In the genomic region with DNA sequence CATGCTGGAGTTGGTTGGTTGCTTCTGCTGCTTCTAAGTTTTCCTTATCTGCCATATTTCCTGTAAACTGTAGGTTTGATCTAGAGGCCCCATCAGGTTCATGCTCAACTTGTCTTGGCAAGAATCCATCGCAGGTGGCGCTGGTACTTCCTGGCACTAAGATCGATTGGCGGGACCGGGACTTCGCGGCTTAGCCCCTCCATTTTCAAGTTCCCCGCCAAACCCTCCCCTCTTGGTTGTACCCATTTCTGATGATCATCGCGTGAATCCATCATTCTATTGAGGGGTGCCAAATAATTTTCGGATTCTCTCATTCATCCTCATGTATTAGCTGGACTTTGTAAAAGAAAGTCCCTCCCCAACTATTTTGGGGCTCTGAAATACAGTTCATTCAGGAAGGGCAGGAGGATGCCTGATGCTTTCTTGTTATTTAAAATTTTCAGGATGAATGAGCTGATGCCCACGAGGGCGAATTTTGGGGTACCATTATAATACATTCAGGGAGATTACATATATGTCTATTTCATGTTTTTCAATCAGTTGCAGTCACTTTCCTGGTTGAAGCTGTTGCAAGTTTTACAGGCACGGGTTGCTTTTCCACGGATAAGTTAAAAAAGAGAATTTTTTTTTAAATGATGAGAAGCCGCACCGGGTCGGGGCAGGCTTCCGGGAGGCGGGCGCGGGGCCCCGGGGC, we compare ENCODE assay signal across 8 cellular contexts. TPM values are rescaled to one million over a fixed set of nuclear protein-coding genes. Genes with fewer than 3 reads are reported as not detected.
DNase-seq lines count a peak whose midpoint lies in the region; ATAC-seq and TF ChIP-seq lines count a peak whose summit lies in the region.

No MANE protein-coding gene starts in this region.

- peaks cover 37 to 49% (median 44%) of the 10 kb centered on the region in 10 experiments for H3K4me1 ChIP-seq in BLaER1 treated with 17β-estradiol and CSF1 and Interleukin-3, amounts not matched to agents 10 nM and 100 nM
- peaks cover 0 to 20% (median 17%) of the 10 kb centered on the region in 4 donors for H3K4me1 ChIP-seq in tibial artery

- peak overlapping the region; percentile 82 for H3K4me3 Mint-ChIP-seq in osteocyte (ENCODE audit: unreplicated experiment)

- peak overlapping the region; percentile 70 to 91 (median 84) for H3K9ac ChIP-seq in BLaER1 treated with 17β-estradiol and CSF1 and Interleukin-3, amounts not matched to agents 10 nM and 100 nM

- H3K9me3 ChIP-seq in BLaER1 treated with 17β-estradiol and CSF1 and Interleukin-3, amounts not matched to agents 10 nM and 100 nM (replicated peaks in 1 of 11), result peaks cover 0 to 4% (median 0%) of the 10 kb centered on the region in 11 experiments; a peak in 1 of 22 replicates
- H3K9me3 ChIP-seq in tibial artery, result no peaks in the 10 kb centered on the region

- H3K27me3 Mint-ChIP-seq in osteocyte (ENCODE audit: unreplicated experiment), result no peaks in the 10 kb centered on the region

- no peaks in the 10 kb centered on the region for H3K36me3 Mint-ChIP-seq in osteocyte (ENCODE audit: unreplicated experiment)

- H3K4me3 ChIP-seq in BLaER1 treated with 17β-estradiol and CSF1 and Interleukin-3, amounts not matched to agents 10 nM and 100 nM, result peak overlapping the region; percentile 74 to 92 (median 83)
- H3K4me3 ChIP-seq in tibial artery, result peak overlapping the region; percentile 63 to 68

- H3K27ac Mint-ChIP-seq in osteocyte (ENCODE audit: unreplicated experiment), result peak overlapping the region; percentile 35

- H4K20me1 ChIP-seq in BLaER1 treated with 17β-estradiol and CSF1 and Interleukin-3, amounts not matched to agents 10 nM and 100 nM, result peaks cover 0 to 40% (median 26%) of the 10 kb centered on the region in 11 experiments; a peak in 14 of 22 replicates

- peak overlapping the region; percentile 79 to 99 (median 92) for H3K4me2 ChIP-seq in BLaER1 treated with 17β-estradiol and CSF1 and Interleukin-3, amounts not matched to agents 10 nM and 100 nM

- TF ChIP-seq CTCF in osteocyte (IDR thresholded peaks at IDR 0.05) (peak; percentile 37), tibial artery (IDR thresholded peaks at IDR 0.05) (no peak)

- H3K4me1 Mint-ChIP-seq in osteocyte (ENCODE audit: unreplicated experiment), result peaks cover 29% of the 10 kb centered on the region

- DNase-seq in KG1 (lab: John Stamatoyannopoulos, UW), result peak; percentile 65
- DNase-seq in OCI-M2 (lab: John Stamatoyannopoulos, UW; ENCODE audit: unreplicated experiment), result peak; percentile 48
- DNase-seq in activated T-cell treated with anti-CD3 and anti-CD28 coated beads for 4 hours, result peak; percentile 75
- DNase-seq in fibroblast of peridontal ligament (ENCODE audit: extremely low read depth), result peak; percentile 30
- DNase-seq in osteocyte (ENCODE audit: extremely low spot score, unreplicated experiment), result no peak
- no peak for DNase-seq in tibial artery

- intact Hi-C loops in tibial artery (cut with DNase I; ENCODE audit: low total_unique reads), result no loop called here

- peak overlapping the region in 9 of 11 experiments; percentile 58 to 89 (median 85); a peak in 16 of 22 replicates for H3K27ac ChIP-seq in BLaER1 treated with 17β-estradiol and CSF1 and Interleukin-3, amounts not matched to agents 10 nM and 100 nM
- H3K27ac ChIP-seq in tibial artery, result no peak overlapping the region

- ATAC-seq in GM19438 (IDR thresholded peaks at IDR 0.05; ENCODE audit: low read depth, unreplicated experiment), result peak; percentile 30

- no peaks in the 10 kb centered on the region for H3K27me3 ChIP-seq in BLaER1 treated with 17β-estradiol and CSF1 and Interleukin-3, amounts not matched to agents 10 nM and 100 nM
- no peaks in the 10 kb centered on the region for H3K27me3 ChIP-seq in tibial artery

- H3K36me3 ChIP-seq in BLaER1 treated with 17β-estradiol and CSF1 and Interleukin-3, amounts not matched to agents 10 nM and 100 nM, result peaks cover 0 to 3% (median 0%) of the 10 kb centered on the region in 11 experiments; a peak in 4 of 22 replicates
- H3K36me3 ChIP-seq in tibial artery, result no peaks in the 10 kb centered on the region

- H3K9me3 Mint-ChIP-seq in osteocyte (ENCODE audit: unreplicated experiment), result no peaks in the 10 kb centered on the region

RNA-seq across cellular contexts. Expression of gene BRI3BP, which starts 0.4 kb away (rescaled TPM):
- 4.9 and 5.4 TPM in 2 replicates for total RNA-seq in osteocyte

RNA-seq across cellular contexts. Expression of gene DHX37, which starts 4.1 kb away (rescaled TPM):
- 17.8 and 18.8 TPM in 2 replicates for total RNA-seq in osteocyte

Comparison
In these comparisons a context has a peak if more than half of its experiments do, and no peak if none do; other contexts are left out.
1. H3K27ac ChIP-seq: peak in BLaER1 treated with 17β-estradiol and CSF1 and Interleukin-3, amounts not matched to agents 10 nM and 100 nM (9 of 11); none in tibial artery (0 of 2).
2. DNase-seq: peak in KG1 (single experiment), OCI-M2 (single experiment), activated T-cell treated with anti-CD3 and anti-CD28 coated beads for 4 hours (single experiment) and fibroblast of peridontal ligament (single experiment); none in osteocyte (single experiment) and tibial artery (0 of 2).